ENCODE assay signal across 1 cellular context in the genomic region with DNA sequence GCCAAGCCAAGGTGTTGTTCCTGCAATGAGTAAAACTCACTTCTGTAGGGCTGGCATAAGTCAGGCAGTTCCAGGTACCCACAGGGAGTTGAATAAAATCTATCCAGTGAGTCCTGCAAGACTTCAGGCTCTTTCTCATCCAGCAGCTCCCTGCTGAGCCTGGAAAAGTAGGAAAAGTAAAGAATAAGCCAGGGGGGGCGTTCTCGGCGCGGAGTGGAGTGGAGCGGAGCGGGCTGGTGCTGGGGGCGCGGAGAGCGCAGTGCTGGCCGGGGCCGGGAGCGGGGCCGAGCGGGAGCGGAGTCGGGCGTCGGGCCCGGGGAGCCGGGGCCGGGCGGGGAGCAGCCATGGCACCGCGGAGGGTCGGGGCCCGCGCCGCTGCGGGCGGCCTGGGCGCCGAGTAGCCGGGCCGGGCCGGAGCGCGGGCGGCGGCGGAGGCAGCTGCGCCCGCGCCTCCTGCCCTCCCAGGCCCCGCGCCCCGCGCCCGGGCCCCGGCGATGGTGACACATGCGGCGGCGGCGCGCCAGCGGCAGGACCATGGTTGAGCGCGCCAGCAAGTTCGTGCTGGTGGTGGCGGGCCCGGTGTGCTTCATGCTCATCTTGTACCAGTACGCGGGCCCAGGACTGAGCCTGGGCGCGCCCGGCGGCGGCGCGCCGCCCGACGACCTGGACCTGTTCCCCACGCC.
A peak's percentile ranks its signal among the peaks of the same experiment; 100 is the strongest.
TF ChIP-seq lines count a peak whose summit lies in the region.

No MANE protein-coding gene starts in this region.

TF ChIP-seq in endothelial cell of umbilical vein, 7 proteins besides CTCF, POLR2A, EP300 and RAD21:
- peak; percentile 43 for TF ChIP-seq EZH2 (IDR thresholded peaks at IDR 0.05; ENCODE audit: borderline replicate concordance, low read depth, low read length, severe bottlenecking)
TF ChIP-seq in endothelial cell of umbilical vein: peak in this region for 1; not testable (repeated sequence) for 6.
